ENCODE assay signal across 1 cellular context in genomic region chr4:79227896-79228295, GRCh38.
TF ChIP-seq lines count a peak whose summit lies in the region.

No MANE protein-coding gene starts in this region.

TF ChIP-seq in liver, 16 proteins besides CTCF, POLR2A, EP300 and RAD21 (continued from another document):
- no peak for TF ChIP-seq REST (IDR thresholded peaks at IDR 0.05)
- peak in 1 of 2 donors; percentile 33 for TF ChIP-seq HNF4A (conservative IDR thresholded peaks at IDR 0.05)
- no peak for TF ChIP-seq SP1 (IDR thresholded peaks at IDR 0.05)
- TF ChIP-seq EGR1 (IDR thresholded peaks at IDR 0.05; ENCODE audit: low read depth in 2 of 2), result no peak
- TF ChIP-seq JUND (IDR thresholded peaks at IDR 0.05), result no peak
- TF ChIP-seq, protein P1, sequence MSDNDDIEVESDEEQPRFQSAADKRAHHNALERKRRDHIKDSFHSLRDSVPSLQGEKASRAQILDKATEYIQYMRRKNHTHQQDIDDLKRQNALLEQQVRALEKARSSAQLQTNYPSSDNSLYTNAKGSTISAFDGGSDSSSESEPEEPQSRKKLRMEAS (IDR thresholded peaks at IDR 0.05), result no peak
TF ChIP-seq in liver: peak in this region for 2.
